Comparison of ENCODE assay signal across 9 cellular contexts in the genomic region with DNA sequence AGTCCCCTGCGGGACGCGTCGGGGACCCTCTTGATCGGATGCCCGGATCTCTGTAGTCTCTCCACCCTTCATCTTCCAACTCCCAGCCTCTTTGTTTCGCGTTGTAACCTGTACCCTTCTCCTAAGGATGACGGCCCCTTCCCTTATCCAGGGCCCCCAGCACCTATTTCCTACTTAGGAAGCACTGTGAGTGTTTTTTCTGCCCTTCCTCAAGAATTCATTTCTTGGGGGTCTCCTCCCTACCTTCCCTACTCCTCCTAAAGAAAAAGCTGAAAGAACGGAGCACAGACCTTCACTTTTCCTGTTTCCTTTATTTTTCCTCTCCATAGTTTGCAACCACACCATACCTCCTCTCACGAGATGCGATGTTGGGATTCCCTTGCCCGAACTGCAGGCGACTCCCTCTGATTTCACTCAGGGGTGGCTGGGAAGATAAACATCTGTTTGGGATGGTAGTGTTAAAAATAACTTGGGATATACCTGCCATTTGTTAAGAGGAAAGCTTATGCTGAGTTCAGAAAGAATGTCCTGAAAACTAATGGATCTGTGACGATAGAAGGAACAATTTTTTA. TPM values are rescaled to one million over a fixed set of nuclear protein-coding genes. Genes with fewer than 3 reads are reported as not detected.
DNase-seq lines count a peak whose midpoint lies in the region; ATAC-seq, FAIRE-seq and TF ChIP-seq lines count a peak whose summit lies in the region.
"Had no signal": no experiment of that assay in that cellular context is flagged by ENCODE, and none has a peak within 500 bp of the region (broad histone marks: within the 10 kb centered on the region; RNA-seq: fewer than 3 reads in every experiment).

No MANE protein-coding gene starts in this region.

- peak overlapping the region; percentile 92 for H3K4me3 Mint-ChIP-seq in activated CD8-positive, alpha-beta memory T cell treated with anti-CD3 and anti-CD28 coated beads, Interleukin-2, amount 10 ng/mL, durations not matched to agents 7 days and 5 days
- peak overlapping the region; percentile 99 for H3K4me3 Mint-ChIP-seq in activated T-helper 2 cell treated with anti-CD3 and anti-CD28 coated beads, Interferon-gamma antibody, Interleukin-2, Interleukin-4, amounts not matched to agents 10 μg/mL and 5 μg/mL and 100 μg/mL, durations not matched to agents 14 hours and 24 hours and 36 hours (ENCODE audit: low read depth)

- intact Hi-C loops in activated T-helper 2 cell treated with anti-CD3 and anti-CD28 coated beads, Interferon-gamma antibody, Interleukin-2, Interleukin-4, amounts not matched to agents 10 μg/mL and 5 μg/mL and 100 μg/mL, durations not matched to agents 14 hours and 24 hours and 36 hours (cut with micrococcal nuclease), result loop anchor here (5.0 kb wide), 1 partner anchor 140 kb away; no protein-coding TSS in a partner anchor
- intact Hi-C loops in kidney (cut with DNase I), result no loop called here

- H3K27ac ChIP-seq in kidney (ENCODE audit: low read depth in 2 of 2, low read length in 2 of 2), result peak overlapping the region in 1 of 2 donors; percentile 24
- H3K27ac ChIP-seq in thymus (ENCODE audit: low read depth), result no peak overlapping the region

- H3K4me1 Mint-ChIP-seq in activated CD8-positive, alpha-beta memory T cell treated with anti-CD3 and anti-CD28 coated beads, Interleukin-2, amount 10 ng/mL, durations not matched to agents 7 days and 5 days, result peaks cover 48% of the 10 kb centered on the region
- peaks cover 29% of the 10 kb centered on the region for H3K4me1 Mint-ChIP-seq in activated T-helper 2 cell treated with anti-CD3 and anti-CD28 coated beads, Interferon-gamma antibody, Interleukin-2, Interleukin-4, amounts not matched to agents 10 μg/mL and 5 μg/mL and 100 μg/mL, durations not matched to agents 14 hours and 24 hours and 36 hours (ENCODE audit: low read depth)

- no peak for ATAC-seq in activated CD8-positive, alpha-beta memory T cell treated with anti-CD3 and anti-CD28 coated beads, Interleukin-2, amount 10 ng/mL, durations not matched to agents 7 days and 5 days
- no peak for ATAC-seq in GM18867 (IDR thresholded peaks at IDR 0.05; ENCODE audit: unreplicated experiment)
- no peak for ATAC-seq in GM18868 (IDR thresholded peaks at IDR 0.05; ENCODE audit: unreplicated experiment)

- peaks cover 4 to 16% of the 10 kb centered on the region in 2 donors for H3K4me1 ChIP-seq in kidney (ENCODE audit: control insufficient read depth in 1 of 2, insufficient read depth in 1 of 2, low read depth in 1 of 2, low read length in 2 of 2)
- peaks cover 14% of the 10 kb centered on the region for H3K4me1 ChIP-seq in thymus (ENCODE audit: control insufficient read depth, insufficient read depth, low read length)

- H3K36me3 Mint-ChIP-seq in activated CD8-positive, alpha-beta memory T cell treated with anti-CD3 and anti-CD28 coated beads, Interleukin-2, amount 10 ng/mL, durations not matched to agents 7 days and 5 days, result peaks cover 8% of the 10 kb centered on the region
- peaks cover 31% of the 10 kb centered on the region for H3K36me3 Mint-ChIP-seq in activated T-helper 2 cell treated with anti-CD3 and anti-CD28 coated beads, Interferon-gamma antibody, Interleukin-2, Interleukin-4, amounts not matched to agents 10 μg/mL and 5 μg/mL and 100 μg/mL, durations not matched to agents 14 hours and 24 hours and 36 hours (ENCODE audit: low read depth)

- no peak for FAIRE-seq in kidney (lab: Jason Lieb, UNC)
- FAIRE-seq: endometrium had no signal

- CTCF ChIA-PET in activated CD8-positive, alpha-beta memory T cell treated with anti-CD3 and anti-CD28 coated beads, Interleukin-2, amount 10 ng/mL, durations not matched to agents 7 days and 5 days (lab: Charles Lee), result no interaction called here

- H3K9ac ChIP-seq in kidney (ENCODE audit: low read length in 2 of 2), result peak overlapping the region; percentile 72

- H3K27me3 Mint-ChIP-seq in activated CD8-positive, alpha-beta memory T cell treated with anti-CD3 and anti-CD28 coated beads, Interleukin-2, amount 10 ng/mL, durations not matched to agents 7 days and 5 days, result peaks cover 5% of the 10 kb centered on the region
- H3K27me3 Mint-ChIP-seq in activated T-helper 2 cell treated with anti-CD3 and anti-CD28 coated beads, Interferon-gamma antibody, Interleukin-2, Interleukin-4, amounts not matched to agents 10 μg/mL and 5 μg/mL and 100 μg/mL, durations not matched to agents 14 hours and 24 hours and 36 hours (ENCODE audit: low read depth), result no peaks in the 10 kb centered on the region

- no peak for DNase-seq in activated CD8-positive, alpha-beta memory T cell treated with anti-CD3 and anti-CD28 coated beads, Interleukin-2, amount 10 ng/mL, durations not matched to agents 7 days and 5 days
- DNase-seq in activated CD8-positive, alpha-beta memory T cell treated with anti-CD3 and anti-CD28 coated beads, Interleukin-2, amount 50 U/mL, for 48 hours, result no peak
- no peak for DNase-seq in activated T-helper 2 cell treated with anti-CD3 and anti-CD28 coated beads, Interferon-gamma antibody, Interleukin-2, Interleukin-4, amounts not matched to agents 10 μg/mL and 5 μg/mL and 100 μg/mL, durations not matched to agents 14 hours and 24 hours and 36 hours (ENCODE audit: low spot score)
- no peak for DNase-seq in kidney
- DNase-seq in activated CD4-positive, alpha-beta T cell treated with anti-CD3 and anti-CD28 coated beads for 4 hours, result no peak

- no peaks in the 10 kb centered on the region for H3K27me3 ChIP-seq in thymus (ENCODE audit: control insufficient read depth, insufficient read depth)

- no peak for TF ChIP-seq CTCF in kidney (IDR thresholded peaks at IDR 0.05; ENCODE audit: borderline replicate concordance, extremely low read depth, insufficient read depth)

- H3K4me3 ChIP-seq in kidney (ENCODE audit: low read length in 2 of 2) (peak overlapping the region; percentile 93 to 98), thymus (ENCODE audit: low read length) (peak overlapping the region; percentile 71)

- H3K9me3 ChIP-seq in kidney (ENCODE audit: control insufficient read depth in 1 of 2, low read length in 2 of 2) (no peaks in the 10 kb centered on the region), thymus (ENCODE audit: control insufficient read depth) (no peaks in the 10 kb centered on the region)

- H3K27ac Mint-ChIP-seq in activated CD8-positive, alpha-beta memory T cell treated with anti-CD3 and anti-CD28 coated beads, Interleukin-2, amount 10 ng/mL, durations not matched to agents 7 days and 5 days, result peak overlapping the region; percentile 88
- peak overlapping the region; percentile 62 for H3K27ac Mint-ChIP-seq in activated T-helper 2 cell treated with anti-CD3 and anti-CD28 coated beads, Interferon-gamma antibody, Interleukin-2, Interleukin-4, amounts not matched to agents 10 μg/mL and 5 μg/mL and 100 μg/mL, durations not matched to agents 14 hours and 24 hours and 36 hours

- H3K9me3 Mint-ChIP-seq in activated CD8-positive, alpha-beta memory T cell treated with anti-CD3 and anti-CD28 coated beads, Interleukin-2, amount 10 ng/mL, durations not matched to agents 7 days and 5 days (ENCODE audit: low read depth), result no peaks in the 10 kb centered on the region
- H3K9me3 Mint-ChIP-seq in activated T-helper 2 cell treated with anti-CD3 and anti-CD28 coated beads, Interferon-gamma antibody, Interleukin-2, Interleukin-4, amounts not matched to agents 10 μg/mL and 5 μg/mL and 100 μg/mL, durations not matched to agents 14 hours and 24 hours and 36 hours, result no peaks in the 10 kb centered on the region

- 3% methylated on average over 15 of the region's 15 CpGs for WGBS in thymus

- H3K36me3 ChIP-seq in kidney (ENCODE audit: control insufficient read depth in 1 of 2, insufficient read depth in 2 of 2, low read length in 2 of 2), result peaks cover 2 to 9% of the 10 kb centered on the region in 2 donors
- no peaks in the 10 kb centered on the region for H3K36me3 ChIP-seq in thymus (ENCODE audit: control insufficient read depth, insufficient read depth)

RNA-seq across cellular contexts. Expression of a gene that starts 0.6 kb away (rescaled TPM):
- 10 to 100 TPM in 1 of 2 experiments, 1 to 10 TPM in 1; 9.9 to 14.7 TPM for total RNA-seq in activated CD8-positive, alpha-beta memory T cell treated with anti-CD3 and anti-CD28 coated beads, Interleukin-2, amount 10 ng/mL, durations not matched to agents 7 days and 5 days
- total RNA-seq in activated T-helper 2 cell treated with anti-CD3 and anti-CD28 coated beads, Interferon-gamma antibody, Interleukin-2, Interleukin-4, amounts not matched to agents 10 μg/mL and 5 μg/mL and 100 μg/mL, durations not matched to agents 14 hours and 24 hours and 36 hours, result 11.6 and 11.7 TPM in 2 replicates
- total RNA-seq in kidney, result 21.5 TPM
- polyA plus RNA-seq in kidney (ENCODE audit: insufficient read depth, low read depth, low replicate concordance), result 14.0 TPM
- polyA plus RNA-seq in thymus, result 9.5 TPM

RNA-seq across cellular contexts. Expression of a gene that starts 0.7 kb away (rescaled TPM):
- 10 to 100 TPM; 32.0 to 38.8 TPM for total RNA-seq in activated CD8-positive, alpha-beta memory T cell treated with anti-CD3 and anti-CD28 coated beads, Interleukin-2, amount 10 ng/mL, durations not matched to agents 7 days and 5 days
- total RNA-seq in activated T-helper 2 cell treated with anti-CD3 and anti-CD28 coated beads, Interferon-gamma antibody, Interleukin-2, Interleukin-4, amounts not matched to agents 10 μg/mL and 5 μg/mL and 100 μg/mL, durations not matched to agents 14 hours and 24 hours and 36 hours, result 43.9 and 44.6 TPM in 2 replicates
- 20.7 TPM for total RNA-seq in kidney
- polyA plus RNA-seq in kidney (ENCODE audit: insufficient read depth, low read depth, low replicate concordance), result 13.6 TPM
- polyA plus RNA-seq in thymus, result 20.5 TPM

RNA-seq across cellular contexts. Expression of a gene that starts 56.5 kb away (rescaled TPM):
- total RNA-seq in activated CD8-positive, alpha-beta memory T cell treated with anti-CD3 and anti-CD28 coated beads, Interleukin-2, amount 10 ng/mL, durations not matched to agents 7 days and 5 days, result 100 to 1,000 TPM; 100 to 134 TPM
- 175 and 177 TPM in 2 replicates for total RNA-seq in activated T-helper 2 cell treated with anti-CD3 and anti-CD28 coated beads, Interferon-gamma antibody, Interleukin-2, Interleukin-4, amounts not matched to agents 10 μg/mL and 5 μg/mL and 100 μg/mL, durations not matched to agents 14 hours and 24 hours and 36 hours
- total RNA-seq in kidney, result 116 TPM
- 55.2 TPM for polyA plus RNA-seq in kidney (ENCODE audit: insufficient read depth, low read depth, low replicate concordance)
- 46.2 TPM for polyA plus RNA-seq in thymus

RNA-seq across cellular contexts. Expression of a gene that starts 56.8 kb away (rescaled TPM):
- total RNA-seq in activated CD8-positive, alpha-beta memory T cell treated with anti-CD3 and anti-CD28 coated beads, Interleukin-2, amount 10 ng/mL, durations not matched to agents 7 days and 5 days, result 10 to 100 TPM; 44.7 to 46.8 TPM
- 48.7 and 52.3 TPM in 2 replicates for total RNA-seq in activated T-helper 2 cell treated with anti-CD3 and anti-CD28 coated beads, Interferon-gamma antibody, Interleukin-2, Interleukin-4, amounts not matched to agents 10 μg/mL and 5 μg/mL and 100 μg/mL, durations not matched to agents 14 hours and 24 hours and 36 hours
- total RNA-seq in kidney, result 21.5 TPM
- polyA plus RNA-seq in kidney (ENCODE audit: insufficient read depth, low read depth, low replicate concordance) (37.1 TPM), thymus (25.2 TPM)
